ENCODE assay signal across 26 cellular contexts in the genomic region with DNA sequence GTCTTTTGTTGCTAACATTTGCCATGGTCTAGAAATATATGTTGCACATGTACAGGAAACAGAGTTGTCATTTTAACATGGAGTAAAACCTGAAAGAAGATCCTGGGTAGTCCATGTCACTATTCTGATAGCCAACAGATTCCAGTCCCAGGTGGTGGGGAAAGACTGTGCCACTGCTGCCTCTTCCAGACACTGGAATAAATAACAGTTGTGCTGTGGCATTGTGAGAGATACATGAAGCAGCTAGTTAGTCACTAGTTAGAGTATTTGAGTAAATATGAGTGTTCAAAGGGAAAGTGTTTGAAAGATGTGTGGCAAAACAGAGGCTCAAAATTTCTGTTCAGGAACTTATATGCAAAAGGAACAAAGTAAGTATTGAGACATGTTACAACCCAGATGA.
"Had no signal": no experiment of that assay in that cellular context is flagged by ENCODE, and none has a peak within 500 bp of the region (broad histone marks: within the 10 kb centered on the region; RNA-seq: fewer than 3 reads in every experiment).

No MANE protein-coding gene starts in this region.

- H3K4me3 Mint-ChIP-seq: naive thymus-derived CD4-positive, alpha-beta T cell; nephron progenitor cell; stimulated activated naive B cell treated with anti-CD40 and anti-IgM and Interleukin-4, amounts not matched to agents 10 μg/mL and 1 μg/mL and 100 μg/mL, for 72 hours; stimulated activated naive CD8-positive, alpha-beta T cell treated with anti-CD3 and anti-CD28 coated beads, Interleukin-15, amount 100 ng/mL, for 72 hours had no signal

- H3K4me1 Mint-ChIP-seq: naive thymus-derived CD4-positive, alpha-beta T cell; stimulated activated naive B cell treated with anti-CD40 and anti-IgM and Interleukin-4, amounts not matched to agents 10 μg/mL and 1 μg/mL and 100 μg/mL, for 72 hours; stimulated activated naive CD8-positive, alpha-beta T cell treated with anti-CD3 and anti-CD28 coated beads, Interleukin-15, amount 100 ng/mL, for 72 hours had no signal

- FAIRE-seq: endometrium, kidney had no signal

- H3K9me3 ChIP-seq: esophagus squamous epithelium, prostate gland, right lobe of liver, spleen, testis, tibial nerve, upper lobe of right lung, vagina had no signal

- H3K9ac ChIP-seq: parathyroid adenoma had no signal

- H3K36me3 Mint-ChIP-seq: naive thymus-derived CD4-positive, alpha-beta T cell; stimulated activated naive B cell treated with anti-CD40 and anti-IgM and Interleukin-4, amounts not matched to agents 10 μg/mL and 1 μg/mL and 100 μg/mL, for 72 hours had no signal

- H3K4me1 ChIP-seq: esophagus squamous epithelium, parathyroid adenoma, prostate gland, right lobe of liver, spleen, testis, tibial nerve, upper lobe of right lung, vagina had no signal

- H3K27ac ChIP-seq: epithelial cell of prostate, esophagus squamous epithelium, hepatocyte, parathyroid adenoma, prostate gland, right lobe of liver, spleen, testis, tibial nerve, upper lobe of right lung, vagina had no signal

- H3K27me3 ChIP-seq: esophagus squamous epithelium, hepatocyte, right lobe of liver, spleen, testis, tibial nerve, upper lobe of right lung, vagina had no signal

- H3K9me3 Mint-ChIP-seq: nephron progenitor cell had no signal

- DNase-seq: effector memory CD4-positive, alpha-beta T cell; esophagus squamous epithelium; foreskin fibroblast; head of caudate nucleus; kidney; left colon; mesendoderm; naive thymus-derived CD4-positive, alpha-beta T cell; nephron progenitor cell; retina; right lobe of liver; spleen; stimulated activated CD4-positive, alpha-beta T cell treated with anti-CD3 and anti-CD28 coated beads, Interleukin-15, amount 100 ng/mL, for 24 hours; stimulated activated CD4-positive, alpha-beta T cell treated with anti-CD3 and anti-CD28 coated beads, Interleukin-1b, Interleukin-23, amount 100 ng/mL, for 48 hours; stimulated activated CD4-positive, alpha-beta T cell treated with anti-CD3 and anti-CD28 coated beads, Interleukin-4, amount 100 ng/mL, for 4 hours; stimulated activated naive B cell treated with anti-CD40 and anti-IgM and Interleukin-4, amounts not matched to agents 10 μg/mL and 1 μg/mL and 100 μg/mL, for 72 hours; stimulated activated naive CD8-positive, alpha-beta T cell treated with anti-CD3 and anti-CD28 coated beads, Interleukin-15, amount 100 ng/mL, for 72 hours; testis; upper lobe of right lung had no signal

- H2AFZ ChIP-seq: hepatocyte, parathyroid adenoma had no signal

- H3K27ac Mint-ChIP-seq: naive thymus-derived CD4-positive, alpha-beta T cell; nephron progenitor cell; stimulated activated naive B cell treated with anti-CD40 and anti-IgM and Interleukin-4, amounts not matched to agents 10 μg/mL and 1 μg/mL and 100 μg/mL, for 72 hours; stimulated activated naive CD8-positive, alpha-beta T cell treated with anti-CD3 and anti-CD28 coated beads, Interleukin-15, amount 100 ng/mL, for 72 hours had no signal

- H3K4me2 ChIP-seq: hepatocyte had no signal

- H3K36me3 ChIP-seq: esophagus squamous epithelium, prostate gland, right lobe of liver, spleen, tibial nerve, upper lobe of right lung, vagina had no signal

- H3K27me3 Mint-ChIP-seq: naive thymus-derived CD4-positive, alpha-beta T cell; stimulated activated naive B cell treated with anti-CD40 and anti-IgM and Interleukin-4, amounts not matched to agents 10 μg/mL and 1 μg/mL and 100 μg/mL, for 72 hours; stimulated activated naive CD8-positive, alpha-beta T cell treated with anti-CD3 and anti-CD28 coated beads, Interleukin-15, amount 100 ng/mL, for 72 hours had no signal

- H3K79me2 ChIP-seq: hepatocyte, parathyroid adenoma had no signal

- ATAC-seq: left colon; naive thymus-derived CD4-positive, alpha-beta T cell; right lobe of liver; stimulated activated naive B cell treated with anti-CD40 and anti-IgM and Interleukin-4, amounts not matched to agents 10 μg/mL and 1 μg/mL and 100 μg/mL, for 72 hours; stimulated activated naive CD8-positive, alpha-beta T cell treated with anti-CD3 and anti-CD28 coated beads, Interleukin-15, amount 100 ng/mL, for 72 hours; upper lobe of right lung had no signal

- H3K4me3 ChIP-seq: esophagus squamous epithelium, hepatocyte, prostate gland, right lobe of liver, spleen, testis, tibial nerve, upper lobe of right lung, vagina had no signal
